Comparison of ENCODE assay signal across 27 cellular contexts in the genomic region with DNA sequence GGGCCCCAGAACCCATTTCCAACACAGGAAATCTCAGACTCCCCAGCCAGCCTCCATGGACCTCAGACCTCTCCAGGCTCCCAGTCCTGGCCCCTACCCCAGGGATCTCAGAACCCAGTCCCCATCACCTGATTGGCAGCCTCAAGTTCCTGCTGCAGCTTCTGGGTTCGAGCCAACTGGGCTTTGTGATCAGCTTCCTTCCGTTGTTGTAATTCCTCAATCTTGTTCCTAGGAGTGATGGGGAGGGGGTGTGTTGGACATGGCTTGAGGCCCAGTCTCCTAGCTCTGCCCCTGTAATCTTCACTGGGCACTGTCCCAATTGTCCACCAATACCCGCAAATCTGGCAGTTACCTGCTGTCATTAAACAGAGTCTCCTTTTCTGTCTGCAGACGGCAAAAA.
"Had no signal": no experiment of that assay in that cellular context is flagged by ENCODE, and none has a peak within 500 bp of the region (broad histone marks: within the 10 kb centered on the region; RNA-seq: fewer than 3 reads in every experiment).

No MANE protein-coding gene starts in this region.

- H3K27me3 Mint-ChIP-seq: activated CD4-positive, alpha-beta T cell treated with anti-CD3 and anti-CD28 coated beads, Interleukin-2, amount 10 ng/mL, durations not matched to agents 24 days and 14 days; activated naive CD8-positive, alpha-beta T cell; effector memory CD8-positive, alpha-beta T cell had no signal

- H3K27ac ChIP-seq: colonic mucosa, dorsolateral prefrontal cortex, heart left ventricle, neutrophil, stomach, suprapubic skin, tibial artery, WERI-Rb-1 had no signal

- H3K9me3 Mint-ChIP-seq: activated CD4-positive, alpha-beta T cell treated with anti-CD3 and anti-CD28 coated beads, Interleukin-2, amount 10 ng/mL, durations not matched to agents 24 days and 14 days; activated T-cell treated with anti-CD3 and anti-CD28 coated beads, Interleukin-2, amount 50 U/mL, for 72 hours; effector memory CD8-positive, alpha-beta T cell; stimulated activated naive B cell treated with anti-CD40 and anti-IgM and Interleukin-4, amounts not matched to agents 10 μg/mL and 1 μg/mL and 100 μg/mL, for 72 hours had no signal

- H3K4me3 Mint-ChIP-seq: activated CD4-positive, alpha-beta T cell treated with anti-CD3 and anti-CD28 coated beads, Interleukin-2, amount 10 ng/mL, durations not matched to agents 24 days and 14 days; activated naive CD8-positive, alpha-beta T cell; activated T-cell treated with anti-CD3 and anti-CD28 coated beads, Interleukin-2, amount 50 U/mL, for 72 hours; effector memory CD8-positive, alpha-beta T cell; nephron; stimulated activated naive B cell treated with anti-CD40 and anti-IgM and Interleukin-4, amounts not matched to agents 10 μg/mL and 1 μg/mL and 100 μg/mL, for 72 hours had no signal

- ATAC-seq: activated CD4-positive, CD25-positive, alpha-beta regulatory T cell treated with anti-CD3 and anti-CD28 coated beads, Interleukin-2, amount 50 U/mL, for 24 hours; activated T-cell treated with anti-CD3 and anti-CD28 coated beads, Interleukin-2, amount 50 U/mL, for 72 hours; effector memory CD8-positive, alpha-beta T cell; left lobe of liver; stimulated activated naive B cell treated with anti-CD40 and anti-IgM and Interleukin-4, amounts not matched to agents 10 μg/mL and 1 μg/mL and 100 μg/mL, for 72 hours had no signal

- FAIRE-seq: bronchial epithelial cell had no signal

- H3K27me3 ChIP-seq: colonic mucosa, neutrophil, stomach, suprapubic skin, tibial artery had no signal

- H3K4me2 ChIP-seq: smooth muscle cell had no signal

- H3K4me3 ChIP-seq: colonic mucosa, dorsolateral prefrontal cortex, heart left ventricle, lung, smooth muscle cell, stomach, suprapubic skin, tibial artery had no signal

- H3K36me3 Mint-ChIP-seq: activated naive CD8-positive, alpha-beta T cell had no signal

- H3K27ac Mint-ChIP-seq: activated CD4-positive, alpha-beta T cell treated with anti-CD3 and anti-CD28 coated beads, Interleukin-2, amount 10 ng/mL, durations not matched to agents 24 days and 14 days; activated T-cell treated with anti-CD3 and anti-CD28 coated beads, Interleukin-2, amount 50 U/mL, for 72 hours; nephron had no signal

- H3K4me1 ChIP-seq: colonic mucosa, heart left ventricle, stomach, suprapubic skin, tibial artery had no signal

- H3K4me1 Mint-ChIP-seq: activated CD4-positive, alpha-beta T cell treated with anti-CD3 and anti-CD28 coated beads, Interleukin-2, amount 10 ng/mL, durations not matched to agents 24 days and 14 days; nephron; stimulated activated naive B cell treated with anti-CD40 and anti-IgM and Interleukin-4, amounts not matched to agents 10 μg/mL and 1 μg/mL and 100 μg/mL, for 72 hours had no signal

- H3K36me3 ChIP-seq: colonic mucosa had no signal

- DNase-seq: activated CD4-positive, alpha-beta T cell treated with anti-CD3 and anti-CD28 coated beads, Interleukin-2, amount 10 ng/mL, durations not matched to agents 24 days and 14 days; activated naive CD4-positive, alpha-beta T cell; activated T-cell treated with anti-CD3 and anti-CD28 coated beads for 4 hours; activated T-cell treated with anti-CD3 and anti-CD28 coated beads, Interleukin-2, amount 50 U/mL, for 72 hours; anterior cingulate cortex; colonic mucosa; dorsolateral prefrontal cortex; effector memory CD8-positive, alpha-beta T cell; foreskin fibroblast; stimulated activated CD4-positive, alpha-beta T cell treated with anti-CD3 and anti-CD28 coated beads, Interleukin-1b, Interleukin-23, amount 100 ng/mL, for 48 hours; stimulated activated CD4-positive, alpha-beta T cell treated with anti-CD3 and anti-CD28 coated beads, Interleukin-4, amount 100 ng/mL, for 4 hours; stimulated activated CD8-positive, alpha-beta memory T cell treated with anti-CD3 and anti-CD28 coated beads, Interleukin-4, amount 100 ng/mL, for 48 hours; stimulated activated naive B cell treated with anti-CD40 and anti-IgM and Interleukin-4, amounts not matched to agents 10 μg/mL and 1 μg/mL and 100 μg/mL, for 72 hours; stomach; T-helper 1 cell; tibial artery; WERI-Rb-1 had no signal

- H3K9me3 ChIP-seq: colonic mucosa, heart left ventricle, neutrophil, stomach, suprapubic skin, tibial artery had no signal
